Comparison of ENCODE assay signal across 1 cellular context in the genomic region with DNA sequence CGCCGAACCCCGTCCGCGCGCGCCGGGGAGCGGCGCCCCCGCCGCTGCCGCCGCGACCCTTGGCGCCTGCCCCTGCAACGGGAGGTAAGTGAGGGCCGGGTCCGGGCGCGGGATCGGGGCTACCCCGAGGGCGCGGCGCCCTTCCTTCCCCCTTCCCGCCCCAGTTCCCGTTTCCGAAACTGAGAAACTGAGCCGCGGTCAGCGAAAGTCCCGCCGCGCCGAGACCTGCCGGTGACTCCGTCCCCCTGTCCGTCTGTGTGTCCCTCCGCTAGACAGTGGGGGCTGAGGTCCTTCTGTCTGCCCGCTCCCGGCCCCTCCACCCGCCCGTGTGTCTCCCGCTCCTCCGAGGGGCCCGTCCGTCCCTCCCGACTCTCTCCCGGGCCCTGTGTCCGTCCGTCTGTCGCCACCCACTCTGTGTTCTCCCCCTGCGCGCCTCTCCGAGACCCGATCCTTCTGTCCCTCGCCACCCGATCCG.
TF ChIP-seq lines count a peak whose summit lies in the region.

No MANE protein-coding gene starts in this region.

TF ChIP-seq in HEK293, 187 proteins besides CTCF, POLR2A, EP300 and RAD21 (continued from another document):
- TF ChIP-seq, protein P1, sequence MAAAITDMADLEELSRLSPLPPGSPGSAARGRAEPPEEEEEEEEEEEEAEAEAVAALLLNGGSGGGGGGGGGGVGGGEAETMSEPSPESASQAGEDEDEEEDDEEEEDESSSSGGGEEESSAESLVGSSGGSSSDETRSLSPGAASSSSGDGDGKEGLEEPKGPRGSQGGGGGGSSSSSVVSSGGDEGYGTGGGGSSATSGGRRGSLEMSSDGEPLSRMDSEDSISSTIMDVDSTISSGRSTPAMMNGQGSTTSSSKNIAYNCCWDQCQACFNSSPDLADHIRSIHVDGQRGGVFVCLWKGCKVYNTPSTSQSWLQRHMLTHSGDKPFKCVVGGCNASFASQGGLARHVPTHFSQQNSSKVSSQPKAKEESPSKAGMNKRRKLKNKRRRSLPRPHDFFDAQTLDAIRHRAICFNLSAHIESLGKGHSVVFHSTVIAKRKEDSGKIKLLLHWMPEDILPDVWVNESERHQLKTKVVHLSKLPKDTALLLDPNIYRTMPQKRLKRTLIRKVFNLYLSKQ (tag by site-specific recombination; IDR thresholded peaks at IDR 0.05; ENCODE audit: borderline replicate concordance) = 0 out of 2 replicates have a peak, but pooled peaks have one; percentile 8
- TF ChIP-seq ZNF2 (tag by site-specific recombination; IDR thresholded peaks at IDR 0.05) (no peak), ZBTB48 (tag by site-specific recombination; IDR thresholded peaks at IDR 0.05) (0 out of 2 replicates have a peak, but pooled peaks have one; percentile 55), ZXDB (tag by site-specific recombination; IDR thresholded peaks at IDR 0.05) (peak; percentile 58; the same call in 1 of the 2 replicates), ZBTB8A (tag by site-specific recombination; IDR thresholded peaks at IDR 0.05) (peak; percentile 85), KLF9 (tag by site-specific recombination; IDR thresholded peaks at IDR 0.05; ENCODE audit: low read depth) (no peak), ZNF266 (tag by site-specific recombination; IDR thresholded peaks at IDR 0.05; ENCODE audit: low read depth) (no peak), ZNF623 (tag by site-specific recombination; IDR thresholded peaks at IDR 0.05) (no peak), YY2 (tag by site-specific recombination; IDR thresholded peaks at IDR 0.05) (0 out of 2 replicates have a peak, but pooled peaks have one; percentile 20), ZEB2 (tag by site-specific recombination; IDR thresholded peaks at IDR 0.05) (peak; percentile 46; the same call in 1 of the 2 replicates), ZFHX2 (tag by site-specific recombination; conservative IDR thresholded peaks at IDR 0.05) (peak; percentile 68), ZSCAN30 (tag by site-specific recombination; IDR thresholded peaks at IDR 0.05) (no peak), GLI2 (tag by site-specific recombination; IDR thresholded peaks at IDR 0.05; ENCODE audit: borderline replicate concordance, low read depth) (no peak), ZBTB21 (tag by site-specific recombination; IDR thresholded peaks at IDR 0.05) (no peak), ZBTB20 (tag by site-specific recombination; IDR thresholded peaks at IDR 0.05) (peak; percentile 74; the same call in 1 of the 2 replicates), BCL11B (tag by site-specific recombination; IDR thresholded peaks at IDR 0.05; ENCODE audit: low read depth) (no peak), ZNF837 (tag by site-specific recombination; IDR thresholded peaks at IDR 0.05) (no peak), ZNF311 (tag by site-specific recombination; IDR thresholded peaks at IDR 0.05; ENCODE audit: borderline replicate concordance) (no peak), KLF8 (tag by site-specific recombination; IDR thresholded peaks at IDR 0.05) (peak; percentile 58; the same call in 1 of the 2 replicates), ZNF292 (tag by site-specific recombination; IDR thresholded peaks at IDR 0.05; ENCODE audit: borderline replicate concordance, low read depth) (no peak), ZNF366 (tag by site-specific recombination; conservative IDR thresholded peaks at IDR 0.05) (no peak), ZNF23 (tag by site-specific recombination; IDR thresholded peaks at IDR 0.05; ENCODE audit: borderline replicate concordance) (no peak), SP7 (tag by site-specific recombination; IDR thresholded peaks at IDR 0.05) (peak; percentile 35; the same call in 1 of the 2 replicates), ZNF785 (tag by site-specific recombination; IDR thresholded peaks at IDR 0.05) (no peak), ZNF664 (tag by site-specific recombination; IDR thresholded peaks at IDR 0.05) (no peak), SP3 (tag by site-specific recombination; IDR thresholded peaks at IDR 0.05) (peak; percentile 37), ZNF214 (tag by site-specific recombination; IDR thresholded peaks at IDR 0.05; ENCODE audit: borderline replicate concordance) (no peak), ZNF248 (tag by site-specific recombination; IDR thresholded peaks at IDR 0.05) (no peak), ZNF221 (tag by site-specific recombination; IDR thresholded peaks at IDR 0.05; ENCODE audit: borderline replicate concordance) (no peak)
- TF ChIP-seq, protein P2, sequence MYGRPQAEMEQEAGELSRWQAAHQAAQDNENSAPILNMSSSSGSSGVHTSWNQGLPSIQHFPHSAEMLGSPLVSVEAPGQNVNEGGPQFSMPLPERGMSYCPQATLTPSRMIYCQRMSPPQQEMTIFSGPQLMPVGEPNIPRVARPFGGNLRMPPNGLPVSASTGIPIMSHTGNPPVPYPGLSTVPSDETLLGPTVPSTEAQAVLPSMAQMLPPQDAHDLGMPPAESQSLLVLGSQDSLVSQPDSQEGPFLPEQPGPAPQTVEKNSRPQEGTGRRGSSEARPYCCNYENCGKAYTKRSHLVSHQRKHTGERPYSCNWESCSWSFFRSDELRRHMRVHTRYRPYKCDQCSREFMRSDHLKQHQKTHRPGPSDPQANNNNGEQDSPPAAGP (tag by site-specific recombination; IDR thresholded peaks at IDR 0.05) = 0 out of 2 replicates have a peak, but pooled peaks have one; percentile 22
- TF ChIP-seq, protein P3, sequence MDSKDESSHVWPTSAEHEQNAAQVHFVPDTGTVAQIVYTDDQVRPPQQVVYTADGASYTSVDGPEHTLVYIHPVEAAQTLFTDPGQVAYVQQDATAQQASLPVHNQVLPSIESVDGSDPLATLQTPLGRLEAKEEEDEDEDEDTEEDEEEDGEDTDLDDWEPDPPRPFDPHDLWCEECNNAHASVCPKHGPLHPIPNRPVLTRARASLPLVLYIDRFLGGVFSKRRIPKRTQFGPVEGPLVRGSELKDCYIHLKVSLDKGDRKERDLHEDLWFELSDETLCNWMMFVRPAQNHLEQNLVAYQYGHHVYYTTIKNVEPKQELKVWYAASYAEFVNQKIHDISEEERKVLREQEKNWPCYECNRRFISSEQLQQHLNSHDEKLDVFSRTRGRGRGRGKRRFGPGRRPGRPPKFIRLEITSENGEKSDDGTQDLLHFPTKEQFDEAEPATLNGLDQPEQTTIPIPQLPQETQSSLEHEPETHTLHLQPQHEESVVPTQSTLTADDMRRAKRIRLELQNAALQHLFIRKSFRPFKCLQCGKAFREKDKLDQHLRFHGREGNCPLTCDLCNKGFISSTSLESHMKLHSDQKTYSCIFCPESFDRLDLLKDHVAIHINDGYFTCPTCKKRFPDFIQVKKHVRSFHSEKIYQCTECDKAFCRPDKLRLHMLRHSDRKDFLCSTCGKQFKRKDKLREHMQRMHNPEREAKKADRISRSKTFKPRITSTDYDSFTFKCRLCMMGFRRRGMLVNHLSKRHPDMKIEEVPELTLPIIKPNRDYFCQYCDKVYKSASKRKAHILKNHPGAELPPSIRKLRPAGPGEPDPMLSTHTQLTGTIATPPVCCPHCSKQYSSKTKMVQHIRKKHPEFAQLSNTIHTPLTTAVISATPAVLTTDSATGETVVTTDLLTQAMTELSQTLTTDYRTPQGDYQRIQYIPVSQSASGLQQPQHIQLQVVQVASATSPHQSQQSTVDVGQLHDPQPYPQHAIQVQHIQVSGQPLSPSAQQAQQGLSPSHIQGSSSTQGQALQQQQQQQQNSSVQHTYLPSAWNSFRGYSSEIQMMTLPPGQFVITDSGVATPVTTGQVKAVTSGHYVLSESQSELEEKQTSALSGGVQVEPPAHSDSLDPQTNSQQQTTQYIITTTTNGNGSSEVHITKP (tag by site-specific recombination; IDR thresholded peaks at IDR 0.05) = no peak
- TF ChIP-seq, protein P4, sequence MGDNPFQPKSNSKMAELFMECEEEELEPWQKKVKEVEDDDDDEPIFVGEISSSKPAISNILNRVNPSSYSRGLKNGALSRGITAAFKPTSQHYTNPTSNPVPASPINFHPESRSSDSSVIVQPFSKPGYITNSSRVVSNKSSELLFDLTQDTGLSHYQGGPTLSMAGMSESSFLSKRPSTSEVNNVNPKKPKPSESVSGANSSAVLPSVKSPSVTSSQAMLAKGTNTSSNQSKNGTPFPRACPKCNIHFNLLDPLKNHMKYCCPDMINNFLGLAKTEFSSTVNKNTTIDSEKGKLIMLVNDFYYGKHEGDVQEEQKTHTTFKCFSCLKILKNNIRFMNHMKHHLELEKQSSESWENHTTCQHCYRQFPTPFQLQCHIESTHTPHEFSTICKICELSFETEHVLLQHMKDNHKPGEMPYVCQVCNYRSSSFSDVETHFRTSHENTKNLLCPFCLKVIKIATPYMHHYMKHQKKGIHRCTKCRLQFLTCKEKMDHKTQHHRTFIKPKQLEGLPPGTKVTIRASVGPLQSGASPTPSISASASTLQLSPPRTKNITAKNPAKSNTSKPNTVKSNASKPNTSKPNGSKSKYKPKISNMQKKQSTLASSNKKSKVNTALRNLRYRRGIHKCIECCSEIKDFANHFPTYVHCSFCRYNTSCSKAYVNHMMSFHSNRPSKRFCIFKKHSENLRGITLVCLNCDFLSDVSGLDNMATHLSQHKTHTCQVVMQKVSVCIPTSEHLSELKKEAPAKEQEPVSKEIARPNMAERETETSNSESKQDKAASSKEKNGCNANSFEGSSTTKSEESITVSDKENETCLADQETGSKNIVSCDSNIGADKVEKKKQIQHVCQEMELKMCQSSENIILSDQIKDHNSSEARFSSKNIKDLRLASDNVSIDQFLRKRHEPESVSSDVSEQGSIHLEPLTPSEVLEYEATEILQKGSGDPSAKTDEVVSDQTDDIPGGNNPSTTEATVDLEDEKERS (tag by site-specific recombination; IDR thresholded peaks at IDR 0.05) = no peak
- TF ChIP-seq, protein P5, sequence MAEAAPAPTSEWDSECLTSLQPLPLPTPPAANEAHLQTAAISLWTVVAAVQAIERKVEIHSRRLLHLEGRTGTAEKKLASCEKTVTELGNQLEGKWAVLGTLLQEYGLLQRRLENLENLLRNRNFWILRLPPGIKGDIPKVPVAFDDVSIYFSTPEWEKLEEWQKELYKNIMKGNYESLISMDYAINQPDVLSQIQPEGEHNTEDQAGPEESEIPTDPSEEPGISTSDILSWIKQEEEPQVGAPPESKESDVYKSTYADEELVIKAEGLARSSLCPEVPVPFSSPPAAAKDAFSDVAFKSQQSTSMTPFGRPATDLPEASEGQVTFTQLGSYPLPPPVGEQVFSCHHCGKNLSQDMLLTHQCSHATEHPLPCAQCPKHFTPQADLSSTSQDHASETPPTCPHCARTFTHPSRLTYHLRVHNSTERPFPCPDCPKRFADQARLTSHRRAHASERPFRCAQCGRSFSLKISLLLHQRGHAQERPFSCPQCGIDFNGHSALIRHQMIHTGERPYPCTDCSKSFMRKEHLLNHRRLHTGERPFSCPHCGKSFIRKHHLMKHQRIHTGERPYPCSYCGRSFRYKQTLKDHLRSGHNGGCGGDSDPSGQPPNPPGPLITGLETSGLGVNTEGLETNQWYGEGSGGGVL (tag by site-specific recombination; IDR thresholded peaks at IDR 0.05) = peak; percentile 67
- TF ChIP-seq, protein P6, sequence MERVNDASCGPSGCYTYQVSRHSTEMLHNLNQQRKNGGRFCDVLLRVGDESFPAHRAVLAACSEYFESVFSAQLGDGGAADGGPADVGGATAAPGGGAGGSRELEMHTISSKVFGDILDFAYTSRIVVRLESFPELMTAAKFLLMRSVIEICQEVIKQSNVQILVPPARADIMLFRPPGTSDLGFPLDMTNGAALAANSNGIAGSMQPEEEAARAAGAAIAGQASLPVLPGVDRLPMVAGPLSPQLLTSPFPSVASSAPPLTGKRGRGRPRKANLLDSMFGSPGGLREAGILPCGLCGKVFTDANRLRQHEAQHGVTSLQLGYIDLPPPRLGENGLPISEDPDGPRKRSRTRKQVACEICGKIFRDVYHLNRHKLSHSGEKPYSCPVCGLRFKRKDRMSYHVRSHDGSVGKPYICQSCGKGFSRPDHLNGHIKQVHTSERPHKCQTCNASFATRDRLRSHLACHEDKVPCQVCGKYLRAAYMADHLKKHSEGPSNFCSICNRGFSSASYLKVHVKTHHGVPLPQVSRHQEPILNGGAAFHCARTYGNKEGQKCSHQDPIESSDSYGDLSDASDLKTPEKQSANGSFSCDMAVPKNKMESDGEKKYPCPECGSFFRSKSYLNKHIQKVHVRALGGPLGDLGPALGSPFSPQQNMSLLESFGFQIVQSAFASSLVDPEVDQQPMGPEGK (tag by site-specific recombination; IDR thresholded peaks at IDR 0.05) = peak; percentile 60
